In the genomic region with DNA sequence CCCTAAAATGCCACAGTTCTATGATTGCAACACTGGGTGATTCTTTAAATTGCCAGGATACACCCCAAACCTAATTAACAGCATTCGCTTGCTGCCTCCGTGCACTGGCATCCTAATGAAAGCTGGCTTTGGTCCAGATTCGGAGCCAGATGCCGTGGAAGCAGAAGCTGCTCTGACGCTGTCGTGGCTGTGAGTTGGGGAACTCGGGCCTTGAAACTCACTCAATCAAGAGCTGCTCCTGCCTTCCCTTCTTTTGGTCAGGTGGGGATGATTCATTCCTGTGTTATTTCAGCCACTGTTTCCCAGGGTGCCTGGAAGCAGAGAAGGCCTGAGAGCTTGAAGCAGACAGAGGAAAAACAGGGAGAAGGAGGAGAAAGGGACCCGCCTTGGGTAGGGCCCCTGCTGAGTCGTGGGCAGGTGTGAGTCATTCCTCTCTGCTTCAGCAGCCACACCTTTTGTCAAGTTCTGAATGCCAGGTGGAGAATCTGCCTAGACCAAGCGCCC, we compare ENCODE assay signal across 8 cellular contexts. TPM values are rescaled to one million over a fixed set of nuclear protein-coding genes. Genes with fewer than 3 reads are reported as not detected.
DNase-seq lines count a peak whose midpoint lies in the region; ATAC-seq, FAIRE-seq and TF ChIP-seq lines count a peak whose summit lies in the region.

No MANE protein-coding gene starts in this region.

- H3K4me3 ChIP-seq in BE2C (ENCODE audit: low read depth, low read length) (no peak overlapping the region), fibroblast of pulmonary artery (replicated peaks; ENCODE audit: low read depth, low read length) (no peak overlapping the region)

- DNase-seq in BE2C (peak; percentile 50), HT-29 (ENCODE audit: low spot score) (peak; percentile 89), RCC 7860 (ENCODE audit: low spot score) (peak; percentile 88), fibroblast of pulmonary artery (ENCODE audit: low read depth) (peak; percentile 63), posterior cingulate gyrus (peak in 7 of 10 donors; percentile 18 to 88 (median 35)), GOT3 (lab: John Stamatoyannopoulos, UW) (no peak)
- no peak for DNase-seq in activated CD4-positive, CD25-positive, alpha-beta regulatory T cell (lab: John Stamatoyannopoulos, UW)

- ATAC-seq in GM21526 (IDR thresholded peaks at IDR 0.05; ENCODE audit: low FRiP score, unreplicated experiment), result no peak

- H3K4me1 ChIP-seq in BE2C, result no peaks in the 10 kb centered on the region

- no peaks in the 10 kb centered on the region for H3K36me3 ChIP-seq in BE2C

- no peak for TF ChIP-seq CTCF in BE2C (IDR thresholded peaks at IDR 0.05; ENCODE audit: low read depth, low read length)
- no peak for TF ChIP-seq CTCF in fibroblast of pulmonary artery (IDR thresholded peaks at IDR 0.05; ENCODE audit: low read length, missing control alignments)

- intact Hi-C loops in posterior cingulate gyrus (cut with DNase I), result no loop called here

- peak; percentile 83 for FAIRE-seq in RCC 7860 (lab: Jason Lieb, UNC)

- H3K27me3 ChIP-seq in BE2C, result peaks cover 23% of the 10 kb centered on the region

- no peaks in the 10 kb centered on the region for H3K9me3 ChIP-seq in BE2C

RNA-seq across cellular contexts. Expression of a gene that starts 36.2 kb away (rescaled TPM):
- not detected for polyA plus RNA-seq in BE2C (2012; ENCODE audit: insufficient read depth, insufficient read length, low read depth)
- total RNA-seq in HT-29 (2014; rRNA removed; shearing (Covaris generic)), result 28.0 and 29.7 TPM in 2 replicates

Comparison
In these comparisons a context has a peak if more than half of its experiments do, and no peak if none do; other contexts are left out.
1. DNase-seq: peak in BE2C (single experiment), HT-29 (single experiment), RCC 7860 (single experiment), fibroblast of pulmonary artery (single experiment) and posterior cingulate gyrus (7 of 10); none in GOT3 (single experiment) and activated CD4-positive, CD25-positive, alpha-beta regulatory T cell (0 of 4).